32 cellular contexts compared by ENCODE assay signal in the genomic region with DNA sequence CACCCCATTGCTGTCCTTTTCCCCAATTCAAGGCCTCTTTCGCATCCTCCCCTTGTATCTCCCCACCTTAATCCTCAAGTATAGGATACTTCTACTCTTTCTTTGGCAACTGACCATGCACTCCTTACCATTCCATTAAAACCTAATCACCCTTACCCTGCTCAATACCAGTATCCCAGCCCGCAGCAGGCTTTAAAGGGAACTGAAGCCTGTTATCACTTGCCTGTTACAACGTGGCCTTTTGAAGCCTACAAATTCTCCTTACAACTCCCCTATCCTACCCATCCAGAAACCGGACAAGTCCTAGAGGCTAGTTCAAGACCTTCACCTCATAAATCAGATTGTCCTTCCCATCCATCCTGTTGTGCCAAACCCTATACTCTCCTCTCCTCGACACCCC. TPM values are rescaled to one million over a fixed set of nuclear protein-coding genes. Genes with fewer than 3 reads are reported as not detected.
DNase-seq lines count a peak whose midpoint lies in the region; ATAC-seq, FAIRE-seq and TF ChIP-seq lines count a peak whose summit lies in the region.
"Had no signal": no experiment of that assay in that cellular context is flagged by ENCODE, and none has a peak within 500 bp of the region (broad histone marks: within the 10 kb centered on the region; RNA-seq: fewer than 3 reads in every experiment).

No MANE protein-coding gene starts in this region.

- no peak overlapping the region for H2BK5ac ChIP-seq in trophoblast cell (ENCODE audit: low read depth, low read length, poor library complexity)

- H3K36me3 Mint-ChIP-seq in CD8-positive, alpha-beta memory T cell: peaks cover 0 to 3% (median 0%) of the 10 kb centered on the region in 3 donors
- H3K36me3 Mint-ChIP-seq: CD14-positive monocyte; CD4-positive, CD25-positive, alpha-beta regulatory T cell had no signal

- H3K4me2 ChIP-seq in HCT116 (ENCODE audit: low read length) (peak overlapping the region; percentile 77), trophoblast cell (ENCODE audit: low read length) (no peak overlapping the region)
- H3K4me2 ChIP-seq: BLaER1 had no signal

- TF ChIP-seq EP300 in esophagus muscularis mucosa (IDR thresholded peaks at IDR 0.05): no peak

- H2AFZ ChIP-seq in HCT116 (ENCODE audit: low read depth, low read length, poor library complexity, severe bottlenecking): no peak overlapping the region
- H2AFZ ChIP-seq in trophoblast cell (ENCODE audit: insufficient read depth, low read length, poor library complexity): no peak overlapping the region

- no peak overlapping the region for H3K4me3 Mint-ChIP-seq in CD8-positive, alpha-beta memory T cell
- H3K4me3 Mint-ChIP-seq: CD14-positive monocyte; CD4-positive, alpha-beta memory T cell; CD4-positive, CD25-positive, alpha-beta regulatory T cell had no signal

- H3K9me2 ChIP-seq in HCT116 (ENCODE audit: insufficient read depth): no peaks in the 10 kb centered on the region

- peaks cover 67% of the 10 kb centered on the region for H3K79me2 ChIP-seq in HCT116 (ENCODE audit: insufficient read depth, low read length)
- no peaks in the 10 kb centered on the region for H3K79me2 ChIP-seq in trophoblast cell (ENCODE audit: control insufficient read depth, insufficient read depth, low read length, poor library complexity)

- no peak for TF ChIP-seq RAD21 in HCT116 (IDR thresholded peaks at IDR 0.05; ENCODE audit: low read depth)

- peaks cover 9% of the 10 kb centered on the region for H3K4me1 ChIP-seq in CD8-positive, alpha-beta memory T cell (ENCODE audit: insufficient read depth, low read length)
- H3K4me1 ChIP-seq in HCT116 (ENCODE audit: control insufficient read depth in 1 of 2, insufficient read depth in 2 of 2, low read length in 2 of 2) (peaks cover 79 to 100% of the 10 kb centered on the region in 2 experiments), RWPE2 (ENCODE audit: insufficient read depth, poor library complexity, severe bottlenecking) (peaks cover 24% of the 10 kb centered on the region), trophoblast cell (ENCODE audit: control insufficient read depth in 1 of 2, insufficient read depth in 2 of 2, low read length in 2 of 2) (peaks cover 3 to 4% of the 10 kb centered on the region in 2 experiments), esophagus muscularis mucosa (peaks cover 7 to 11% (median 8%) of the 10 kb centered on the region in 4 donors)
- H3K4me1 ChIP-seq: BE2C had no signal

- peak overlapping the region; percentile 80 for H3K27ac ChIP-seq in CD8-positive, alpha-beta memory T cell (ENCODE audit: low read depth, low read length)
- peak overlapping the region; percentile 100 for H3K27ac ChIP-seq in HCT116 (ENCODE audit: low read depth, low read length)
- H3K27ac ChIP-seq in RWPE2 (ENCODE audit: poor library complexity, severe bottlenecking): peak overlapping the region; percentile 99
- no peak overlapping the region for H3K27ac ChIP-seq in trophoblast cell (ENCODE audit: low read depth, low read length)
- no peak overlapping the region for H3K27ac ChIP-seq in esophagus muscularis mucosa (replicated peaks in 1 of 4)
- H3K27ac ChIP-seq: BLaER1 had no signal

- H3K4me1 Mint-ChIP-seq in CD8-positive, alpha-beta memory T cell: peaks cover 0 to 19% (median 14%) of the 10 kb centered on the region in 3 donors

- no peak overlapping the region for H3K14ac ChIP-seq in trophoblast cell (ENCODE audit: low read length)

- H2AK5ac ChIP-seq in trophoblast cell (ENCODE audit: low read length): no peak overlapping the region

- no TSS peak for BruUV-seq in HCT116 (replicated peaks; lab: Mats Ljungman, UMichigan)

- intact Hi-C loops in HCT116 (cut with micrococcal nuclease): no loop called here
- intact Hi-C loops in esophagus muscularis mucosa (cut with DNase I): no loop called here

- no peaks in the 10 kb centered on the region for H3K27me3 ChIP-seq in CD8-positive, alpha-beta memory T cell (ENCODE audit: insufficient read depth, low read length, poor library complexity, severe bottlenecking)
- H3K27me3 ChIP-seq in HCT116 (ENCODE audit: insufficient read depth, low read length) (no peaks in the 10 kb centered on the region), RWPE2 (ENCODE audit: insufficient read depth, poor library complexity, severe bottlenecking) (no peaks in the 10 kb centered on the region), trophoblast cell (ENCODE audit: insufficient read depth, low read length) (no peaks in the 10 kb centered on the region), esophagus muscularis mucosa (peaks cover 0 to 40% (median 2%) of the 10 kb centered on the region in 4 donors)
- H3K27me3 ChIP-seq: BLaER1 had no signal

- no peak for ATAC-seq in HCT116
- ATAC-seq in RWPE2 (ENCODE audit: low read depth): no peak
- ATAC-seq: GM12878 had no signal

- peak overlapping the region; percentile 8 for H4K91ac ChIP-seq in trophoblast cell (ENCODE audit: low read depth, low read length)

- CTCF ChIA-PET in CD8-positive, alpha-beta memory T cell (lab: Charles Lee): no interaction called here
- CTCF ChIA-PET in HCT116 (lab: Charles Lee): no interaction called here

- FAIRE-seq in frontal cortex (lab: Jason Lieb, UNC): no peak
- FAIRE-seq: A204.1, GM12878, GM12892, GM18507 had no signal

- RAD21 ChIA-PET in HCT116 (lab: Charles Lee; ENCODE audit: low non-redundant PET in 1 of 2, low total read pairs in 2 of 2, uncharacterized antibody in 2 of 2, unreplicated experiment in 2 of 2): no interaction called here

- H2BK12ac ChIP-seq in trophoblast cell (ENCODE audit: low read length): no peak overlapping the region

- no peak overlapping the region for H4K8ac ChIP-seq in trophoblast cell (ENCODE audit: low read depth, low read length)

- no peak for TF ChIP-seq CTCF in HCT116 (IDR thresholded peaks at IDR 0.05 in 2 of 3, conservative IDR thresholded peaks at IDR 0.05 in 1 of 3; ENCODE audit: borderline replicate concordance in 1 of 3, insufficient read depth in 1 of 3, low read depth in 2 of 3, low read length in 2 of 3)
- TF ChIP-seq CTCF in RWPE2 (IDR thresholded peaks at IDR 0.05; ENCODE audit: poor library complexity, severe bottlenecking): no peak
- TF ChIP-seq CTCF in esophagus muscularis mucosa (IDR thresholded peaks at IDR 0.05): no peak

- H4K12ac ChIP-seq in trophoblast cell (ENCODE audit: low read depth, low read length): no peak overlapping the region

- H3K4ac ChIP-seq in trophoblast cell (ENCODE audit: low read depth, low read length): no peak overlapping the region

- H3K27me3 Mint-ChIP-seq in CD8-positive, alpha-beta memory T cell: no peaks in the 10 kb centered on the region
- H3K27me3 Mint-ChIP-seq: CD4-positive, alpha-beta memory T cell had no signal

- H3K9ac ChIP-seq in HCT116 (ENCODE audit: low read length) (peak overlapping the region; percentile 97), trophoblast cell (ENCODE audit: low read length) (no peak overlapping the region)
- H3K9ac ChIP-seq: BLaER1 had no signal

- H3K23ac ChIP-seq in trophoblast cell (ENCODE audit: low read length): no peak overlapping the region

- H3K9me3 Mint-ChIP-seq in CD8-positive, alpha-beta memory T cell: no peaks in the 10 kb centered on the region
- H3K9me3 Mint-ChIP-seq: CD14-positive monocyte; CD4-positive, alpha-beta memory T cell had no signal

- no peak overlapping the region for H3K4me3 ChIP-seq in CD8-positive, alpha-beta memory T cell (ENCODE audit: low read length)
- H3K4me3 ChIP-seq in HCT116 (replicated peaks in 1 of 2; ENCODE audit: low read depth in 1 of 2, low read length in 2 of 2): peak overlapping the region in 1 of 2 experiments; percentile 14; a peak in 3 of 4 replicates
- no peak overlapping the region for H3K4me3 ChIP-seq in RWPE2 (ENCODE audit: severe bottlenecking)
- no peak overlapping the region for H3K4me3 ChIP-seq in trophoblast cell (ENCODE audit: low read depth, low read length)
- no peak overlapping the region for H3K4me3 ChIP-seq in esophagus muscularis mucosa
- H3K4me3 ChIP-seq: BLaER1, GM12878 had no signal

- H4K20me1 ChIP-seq in HCT116 (ENCODE audit: insufficient read depth): no peaks in the 10 kb centered on the region
- H4K20me1 ChIP-seq: BLaER1 had no signal

- POLR2A ChIA-PET in CD8-positive, alpha-beta memory T cell (lab: Charles Lee): no interaction called here
- POLR2A ChIA-PET in HCT116 (lab: Charles Lee): interaction anchor here (1.2 to 1.6 kb wide), 2 partner anchors 12 kb away, joined by 3 to 4 read pairs; no protein-coding TSS in a partner anchor

- DNase-seq in CD8-positive, alpha-beta memory T cell: no peak
- DNase-seq in HCT116 (ENCODE audit: low read depth, low spot score) (no peak), RWPE2 (ENCODE audit: low spot score) (no peak), trophoblast cell (peak; percentile 60 to 77), esophagus muscularis mucosa (ENCODE audit: extremely low spot score) (no peak), frontal cortex (ENCODE audit: low spot score in 2 of 2) (no peak), MV-4-11 (lab: John Stamatoyannopoulos, UW) (no peak), COLO829 (ENCODE audit: low spot score) (no peak)
- DNase-seq: 8988T; ACHN; BE2C; C1 segment of cervical spinal cord; CD4-positive, alpha-beta memory T cell; CD4-positive, CD25-positive, alpha-beta regulatory T cell; COR-L47; DMS 273 treated with DMSO at 0.1 percent for 48 hours; DMS153; DMS53; DMS79; DND-41; EL; GDM1 had no signal

- no peak for TF ChIP-seq POLR2A in HCT116 (IDR thresholded peaks at IDR 0.05; ENCODE audit: borderline replicate concordance, extremely low read depth, insufficient read depth, insufficient read length)
- no peak for TF ChIP-seq POLR2A in esophagus muscularis mucosa (IDR thresholded peaks at IDR 0.05; ENCODE audit: low read depth)

- WGBS in trophoblast cell (ENCODE audit: extremely low coverage, insufficient coverage, insufficient read length): 100% methylated on average over 1 of the region's 5 CpGs
- 83% methylated on average over 5 of the region's 5 CpGs for WGBS in esophagus muscularis mucosa

- H3K18ac ChIP-seq in trophoblast cell (ENCODE audit: low read length): no peak overlapping the region

- no peaks in the 10 kb centered on the region for H3K36me3 ChIP-seq in CD8-positive, alpha-beta memory T cell (ENCODE audit: insufficient read depth, low read length)
- H3K36me3 ChIP-seq in HCT116 (ENCODE audit: control insufficient read depth in 1 of 2, insufficient read depth in 2 of 2, low read length in 2 of 2): peaks cover 0 to 46% of the 10 kb centered on the region in 2 experiments; a peak in 2 of 4 replicates
- peaks cover 35% of the 10 kb centered on the region for H3K36me3 ChIP-seq in RWPE2 (ENCODE audit: low read depth)
- peaks cover 0 to 6% of the 10 kb centered on the region in 2 experiments for H3K36me3 ChIP-seq in trophoblast cell (ENCODE audit: control insufficient read depth in 1 of 2, insufficient read depth in 2 of 2, low read length in 2 of 2)
- H3K36me3 ChIP-seq in esophagus muscularis mucosa: no peaks in the 10 kb centered on the region
- H3K36me3 ChIP-seq: BE2C, BLaER1 had no signal

- H3K9me3 ChIP-seq in CD8-positive, alpha-beta memory T cell (ENCODE audit: low read length): no peaks in the 10 kb centered on the region
- no peaks in the 10 kb centered on the region for H3K9me3 ChIP-seq in HCT116 (ENCODE audit: control insufficient read depth in 1 of 2, insufficient read depth in 1 of 2, low read depth in 1 of 2, low read length in 2 of 2)
- no peaks in the 10 kb centered on the region for H3K9me3 ChIP-seq in RWPE2 (ENCODE audit: severe bottlenecking)
- H3K9me3 ChIP-seq in trophoblast cell (ENCODE audit: insufficient read depth, low read depth, low read length): peaks cover 18% of the 10 kb centered on the region
- no peaks in the 10 kb centered on the region for H3K9me3 ChIP-seq in esophagus muscularis mucosa
- H3K9me3 ChIP-seq: BE2C, BLaER1 had no signal

- peaks cover 25% of the 10 kb centered on the region for H3K79me1 ChIP-seq in trophoblast cell (ENCODE audit: low read length)

- no peak overlapping the region for H3K27ac Mint-ChIP-seq in CD8-positive, alpha-beta memory T cell
- H3K27ac Mint-ChIP-seq: CD14-positive monocyte; CD4-positive, alpha-beta memory T cell had no signal

- no peak overlapping the region for H2BK120ac ChIP-seq in trophoblast cell (ENCODE audit: insufficient read depth, low read length, poor library complexity)

RNA-seq across cellular contexts. Expression of gene OR10H1, which starts 16.2 kb away (rescaled TPM):
- not detected for total RNA-seq in CD8-positive, alpha-beta memory T cell
- polyA plus RNA-seq in CD8-positive, alpha-beta memory T cell: not detected
- total RNA-seq in HCT116 (2021; ENCODE audit: unreplicated experiment) (0.17 TPM), esophagus muscularis mucosa (not detected), frontal cortex (not detected)
- 0.42 and 0.52 TPM in 2 replicates for polyA plus RNA-seq in HCT116 (2012)
- polyA plus RNA-seq in trophoblast cell (2013): 0.01 TPM in 1 of 2 replicates, not detected in the other
- total RNA-seq: A673; CD4-positive, alpha-beta memory T cell; CD4-positive, CD25-positive, alpha-beta regulatory T cell; Daoy; G401; GM12878 had no signal
- polyA plus RNA-seq: AG04450; CD14-positive monocyte; CD4-positive, alpha-beta memory T cell; CD4-positive, CD25-positive, alpha-beta regulatory T cell; GM12878 had no signal

RNA-seq across cellular contexts. Expression of gene OR10H5, which starts 44.2 kb away (rescaled TPM):
- not detected for total RNA-seq in CD8-positive, alpha-beta memory T cell
- not detected for polyA plus RNA-seq in CD8-positive, alpha-beta memory T cell
- total RNA-seq in HCT116 (2021; ENCODE audit: unreplicated experiment) (not detected), esophagus muscularis mucosa (under 1 TPM in 1 of 4 donors, not detected in 3; 0.06 TPM), frontal cortex (under 0.01 TPM)
- polyA plus RNA-seq in HCT116 (2012): not detected in 2 replicates
- polyA plus RNA-seq in trophoblast cell (2013): not detected in 2 replicates
- total RNA-seq: A673; CD4-positive, alpha-beta memory T cell; CD4-positive, CD25-positive, alpha-beta regulatory T cell; G401; GM12878 had no signal
- polyA plus RNA-seq: AG04450; CD14-positive monocyte; CD4-positive, alpha-beta memory T cell; CD4-positive, CD25-positive, alpha-beta regulatory T cell; GM12878 had no signal

Comparison
In these comparisons a context has a peak if more than half of its experiments do, and no peak if none do; other contexts are left out.
1. DNase-seq: peak in trophoblast cell (2 of 2); none in CD8-positive, alpha-beta memory T cell (0 of 5), HCT116 (single experiment), RWPE2 (single experiment), esophagus muscularis mucosa (single experiment), frontal cortex (0 of 2), MV-4-11 (single experiment) and COLO829 (single experiment).
2. H3K27ac ChIP-seq: peak in CD8-positive, alpha-beta memory T cell (single experiment), HCT116 (single experiment) and RWPE2 (single experiment); none in trophoblast cell (single experiment) and esophagus muscularis mucosa (0 of 4).